Comparison of ENCODE assay signal across 3 cellular contexts in the genomic region with DNA sequence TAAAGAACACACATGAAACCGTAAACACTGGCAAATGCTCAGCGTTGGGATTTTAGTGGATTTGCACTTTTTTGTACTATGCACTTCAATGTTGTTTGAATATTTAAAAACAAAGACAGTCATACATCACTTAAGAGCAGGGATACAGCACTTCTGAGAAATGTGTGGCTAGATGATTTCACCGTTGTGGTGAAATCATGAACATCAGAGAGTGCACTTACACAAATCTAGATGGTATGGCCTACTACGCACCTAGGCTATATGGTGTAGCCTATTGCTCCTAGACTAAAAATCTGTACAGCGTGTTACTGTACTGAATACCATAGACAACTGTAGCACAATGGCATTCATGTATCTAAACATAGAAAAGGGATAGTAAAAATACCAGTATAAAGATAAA.
TF ChIP-seq lines count a peak whose summit lies in the region.

No MANE protein-coding gene starts in this region.

TF ChIP-seq in GM23338, 12 proteins besides CTCF, POLR2A, EP300 and RAD21:
- TF ChIP-seq CREB1 (CRISPR knock-in tag; IDR thresholded peaks at IDR 0.05; ENCODE audit: low read depth) = no peak
- no peak for TF ChIP-seq EZH2 (IDR thresholded peaks at IDR 0.05; ENCODE audit: low read depth, unreplicated experiment)
- TF ChIP-seq, protein P1, sequence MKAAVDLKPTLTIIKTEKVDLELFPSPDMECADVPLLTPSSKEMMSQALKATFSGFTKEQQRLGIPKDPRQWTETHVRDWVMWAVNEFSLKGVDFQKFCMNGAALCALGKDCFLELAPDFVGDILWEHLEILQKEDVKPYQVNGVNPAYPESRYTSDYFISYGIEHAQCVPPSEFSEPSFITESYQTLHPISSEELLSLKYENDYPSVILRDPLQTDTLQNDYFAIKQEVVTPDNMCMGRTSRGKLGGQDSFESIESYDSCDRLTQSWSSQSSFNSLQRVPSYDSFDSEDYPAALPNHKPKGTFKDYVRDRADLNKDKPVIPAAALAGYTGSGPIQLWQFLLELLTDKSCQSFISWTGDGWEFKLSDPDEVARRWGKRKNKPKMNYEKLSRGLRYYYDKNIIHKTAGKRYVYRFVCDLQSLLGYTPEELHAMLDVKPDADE (IDR thresholded peaks at IDR 0.05) = no peak
- TF ChIP-seq EZH2phosphoT487 (IDR thresholded peaks at IDR 0.05; ENCODE audit: unreplicated experiment) = no peak
- TF ChIP-seq ZNF331 (CRISPR knock-in tag; IDR thresholded peaks at IDR 0.05; ENCODE audit: low read depth) = no peak
- no peak for TF ChIP-seq ZNF114 (CRISPR knock-in tag; IDR thresholded peaks at IDR 0.05)
- TF ChIP-seq STAT1 (IDR thresholded peaks at IDR 0.05; ENCODE audit: unreplicated experiment) = no peak
- no peak for TF ChIP-seq POLR2AphosphoS5 (IDR thresholded peaks at IDR 0.05; ENCODE audit: low read depth)
- TF ChIP-seq NANOG (IDR thresholded peaks at IDR 0.05; ENCODE audit: borderline replicate concordance) = no peak

TF ChIP-seq in HCT116, 20 proteins besides CTCF, POLR2A, EP300 and RAD21:
- TF ChIP-seq TCF7L2 (IDR thresholded peaks at IDR 0.05; ENCODE audit: borderline replicate concordance, extremely low read depth, insufficient read depth, insufficient read length) (no peak), MAX (IDR thresholded peaks at IDR 0.05) (no peak)

TF ChIP-seq in GM12878, 131 proteins besides CTCF, POLR2A, EP300 and RAD21:
- peak; percentile 14; the same call in 1 of the 2 replicates for TF ChIP-seq JUNB (IDR thresholded peaks at IDR 0.05)
- TF ChIP-seq RUNX3 (IDR thresholded peaks at IDR 0.05; ENCODE audit: low read length) = peak; percentile 39
- no peak for TF ChIP-seq CREB1 (IDR thresholded peaks at IDR 0.05; ENCODE audit: low read depth)
